Comparison of ENCODE assay signal across 8 cellular contexts in the genomic region with DNA sequence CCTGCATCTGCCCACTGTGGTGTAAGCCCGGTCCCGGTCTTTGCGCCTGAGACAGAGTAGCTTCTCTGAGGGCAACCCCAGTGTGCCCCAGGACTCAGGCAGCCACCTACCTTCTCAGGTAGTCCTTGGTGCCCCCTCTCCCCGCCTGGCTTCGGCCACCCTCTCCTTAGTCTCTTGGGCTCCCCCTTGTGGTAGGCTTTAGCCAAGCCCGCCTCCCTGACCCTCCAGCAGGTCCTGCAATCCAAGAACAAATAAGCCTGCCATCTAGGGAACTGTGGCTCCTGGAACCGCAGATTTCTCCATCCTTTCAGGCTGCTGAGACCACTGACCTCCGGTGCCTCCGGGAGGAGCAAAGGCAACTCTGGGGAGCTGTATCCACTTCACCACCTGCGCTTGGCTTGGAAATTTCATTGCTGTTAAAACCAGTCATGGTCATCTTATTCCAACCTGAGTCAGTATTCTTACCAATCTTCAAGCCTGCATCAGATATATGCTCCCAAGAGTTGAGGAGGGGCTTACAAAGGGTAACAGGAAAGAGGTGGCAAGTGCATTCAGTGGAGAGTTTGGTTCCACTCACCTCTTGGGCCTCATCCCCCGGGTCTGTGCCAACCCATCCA. TPM values are rescaled to one million over a fixed set of nuclear protein-coding genes. Genes with fewer than 3 reads are reported as not detected.
DNase-seq lines count a peak whose midpoint lies in the region; ATAC-seq and TF ChIP-seq lines count a peak whose summit lies in the region.

No MANE protein-coding gene starts in this region.

- H3K27ac ChIP-seq in DND-41 (ENCODE audit: low read length) (no peak overlapping the region), psoas muscle (no peak overlapping the region)

- DNase-seq in DND-41: peak; percentile 53
- DNase-seq in HS-5 (ENCODE audit: low read depth): peak; percentile 24
- peak; percentile 27 for DNase-seq in NOMO-1 treated with dmso at 0.1 percent for 144 hours (lab: John Stamatoyannopoulos, UW; ENCODE audit: unreplicated experiment)
- DNase-seq in activated naive CD4-positive, alpha-beta T cell treated with anti-CD3 and anti-CD28 coated beads, Interleukin-2, amount 50 U/mL, for 16 hours: peak; percentile 14
- peak; percentile 72 for DNase-seq in Right ventricle myocardium superior
- peak; percentile 59 to 77 for DNase-seq in psoas muscle
- no peak for DNase-seq in T-helper 2 cell treated with Interferon-gamma antibody and Interleukin-4, amounts not matched to agents 5 μg/mL and 100 μg/mL, for 36 hours (ENCODE audit: low spot score)

- ATAC-seq in DND-41 (ENCODE audit: insufficient read depth, low read depth) (peak; percentile 61; the same call in 1 of the 3 replicates), GM21390 (IDR thresholded peaks at IDR 0.05; ENCODE audit: unreplicated experiment) (peak; percentile 86), Right ventricle myocardium superior (ENCODE audit: poor library complexity) (peak; percentile 92), psoas muscle (peak; percentile 53 to 80 (median 72))

- H3K4me2 ChIP-seq in DND-41 (ENCODE audit: insufficient read depth, low read length): no peak overlapping the region

- H3K4me1 Mint-ChIP-seq in T-helper 2 cell treated with Interferon-gamma antibody and Interleukin-4, amounts not matched to agents 5 μg/mL and 100 μg/mL, for 36 hours (ENCODE audit: low read depth): no peaks in the 10 kb centered on the region

- no peaks in the 10 kb centered on the region for H4K20me1 ChIP-seq in DND-41 (ENCODE audit: insufficient read depth, low read length)

- H3K4me3 Mint-ChIP-seq in T-helper 2 cell treated with Interferon-gamma antibody and Interleukin-4, amounts not matched to agents 5 μg/mL and 100 μg/mL, for 36 hours: no peak overlapping the region

- H3K36me3 ChIP-seq in DND-41 (ENCODE audit: insufficient read depth, low read length) (no peaks in the 10 kb centered on the region), psoas muscle (ENCODE audit: insufficient read depth in 1 of 2, low read depth in 1 of 2) (no peaks in the 10 kb centered on the region)

- H2AFZ ChIP-seq in DND-41 (ENCODE audit: low read depth, low read length): no peak overlapping the region

- intact Hi-C loops in Right ventricle myocardium superior (cut with DNase I) (loop anchor here (10.0 kb wide), 1 partner anchor 849 kb away; no protein-coding TSS in a partner anchor), psoas muscle (cut with DNase I) (loop anchor here (5.0 kb wide), 2 partner anchors 91 to 846 kb away; no protein-coding TSS in a partner anchor)

- no peaks in the 10 kb centered on the region for H3K79me2 ChIP-seq in DND-41 (ENCODE audit: insufficient read depth, low read length)

- 22 to 26% (median 26%) methylated on average over 11 of the region's 11 CpGs for WGBS in psoas muscle, 3 donors

- H3K9me3 Mint-ChIP-seq in T-helper 2 cell treated with Interferon-gamma antibody and Interleukin-4, amounts not matched to agents 5 μg/mL and 100 μg/mL, for 36 hours: no peaks in the 10 kb centered on the region

- no peak overlapping the region for H3K27ac Mint-ChIP-seq in T-helper 2 cell treated with Interferon-gamma antibody and Interleukin-4, amounts not matched to agents 5 μg/mL and 100 μg/mL, for 36 hours

- TF ChIP-seq CTCF in DND-41 (IDR thresholded peaks at IDR 0.05; ENCODE audit: borderline replicate concordance, extremely low read depth, low read length, poor library complexity, severe bottlenecking) (peak; percentile 87), psoas muscle (IDR thresholded peaks at IDR 0.05) (peak; percentile 74)

- H3K4me3 ChIP-seq in DND-41 (ENCODE audit: low read depth in 1 of 2, low read length in 2 of 2): no peak overlapping the region
- H3K4me3 ChIP-seq in psoas muscle: no peak overlapping the region

- H3K36me3 Mint-ChIP-seq in T-helper 2 cell treated with Interferon-gamma antibody and Interleukin-4, amounts not matched to agents 5 μg/mL and 100 μg/mL, for 36 hours (ENCODE audit: low read depth): no peaks in the 10 kb centered on the region

- H3K27me3 ChIP-seq in DND-41 (ENCODE audit: insufficient read depth, low read length, poor library complexity): peaks cover 3% of the 10 kb centered on the region
- no peaks in the 10 kb centered on the region for H3K27me3 ChIP-seq in psoas muscle (ENCODE audit: insufficient read depth in 3 of 3, low read length in 2 of 3)

- H3K9ac ChIP-seq in DND-41 (ENCODE audit: low read depth, low read length): no peak overlapping the region

- H3K27me3 Mint-ChIP-seq in T-helper 2 cell treated with Interferon-gamma antibody and Interleukin-4, amounts not matched to agents 5 μg/mL and 100 μg/mL, for 36 hours (ENCODE audit: low read depth): no peaks in the 10 kb centered on the region

- no peaks in the 10 kb centered on the region for H3K4me1 ChIP-seq in DND-41 (ENCODE audit: insufficient read depth, low read length)
- no peaks in the 10 kb centered on the region for H3K4me1 ChIP-seq in psoas muscle

- H3K9me3 ChIP-seq in DND-41 (ENCODE audit: insufficient read depth, low read length, severe bottlenecking): no peaks in the 10 kb centered on the region
- H3K9me3 ChIP-seq in psoas muscle: no peaks in the 10 kb centered on the region

RNA-seq across cellular contexts. Expression of a gene that starts 52.8 kb away (rescaled TPM):
- total RNA-seq in Right ventricle myocardium superior: 0.81 TPM
- 1 to 10 TPM in 2 of 4 donors, under 1 TPM in 2; 0.48 to 1.7 (median 0.97) TPM for total RNA-seq in psoas muscle
- under 1 TPM; 0.05 to 0.19 (median 0.06) TPM for polyA plus RNA-seq in psoas muscle
